Comparison of ENCODE assay signal across 14 cellular contexts in genomic region chr13:24263652-24264051, GRCh38. TPM values are rescaled to one million over a fixed set of nuclear protein-coding genes. Genes with fewer than 3 reads are reported as not detected.
DNase-seq lines count a peak whose midpoint lies in the region; ATAC-seq and TF ChIP-seq lines count a peak whose summit lies in the region.
"Had no signal": no experiment of that assay in that cellular context is flagged by ENCODE, and none has a peak within 500 bp of the region (broad histone marks: within the 10 kb centered on the region; RNA-seq: fewer than 3 reads in every experiment).

No MANE protein-coding gene starts in this region.

- H3K4me1 Mint-ChIP-seq in activated CD4-positive, alpha-beta memory T cell treated with anti-CD3 and anti-CD28 coated beads, Interleukin-2, amount 10 ng/mL, durations not matched to agents 7 days and 5 days: peaks cover 90% of the 10 kb centered on the region

- H3K4me1 ChIP-seq in parathyroid adenoma: peaks cover 24% of the 10 kb centered on the region

- no peak overlapping the region for H3K9ac ChIP-seq in parathyroid adenoma

- peak; percentile 82 for DNase-seq in COLO829 (ENCODE audit: low spot score)
- DNase-seq in activated CD4-positive, alpha-beta memory T cell treated with anti-CD3 and anti-CD28 coated beads, Interleukin-2, amount 10 ng/mL, durations not matched to agents 7 days and 5 days: no peak
- peak; percentile 50 for DNase-seq in epidermal melanocyte (ENCODE audit: insufficient read length, low spot score)
- DNase-seq in NOMO-1 treated with DMSO at 0.1 percent for 48 hours (lab: John Stamatoyannopoulos, UW; ENCODE audit: unreplicated experiment): no peak
- DNase-seq: DMS53; HCEC 1CT; left lung; NCI-H1694 treated with DMSO at 0.1 percent for 48 hours; nucleus accumbens; stimulated activated CD4-positive, alpha-beta T cell treated with anti-CD3 and anti-CD28 coated beads, Interleukin-1b, Interleukin-23, amount 100 ng/mL, for 48 hours; stimulated activated naive B cell treated with anti-CD40 and anti-IgM and Interleukin-4, amounts not matched to agents 10 μg/mL and 1 μg/mL and 100 μg/mL, for 72 hours had no signal

- H3K27me3 Mint-ChIP-seq in activated CD4-positive, alpha-beta memory T cell treated with anti-CD3 and anti-CD28 coated beads, Interleukin-2, amount 10 ng/mL, durations not matched to agents 7 days and 5 days: no peaks in the 10 kb centered on the region
- H3K27me3 Mint-ChIP-seq: stimulated activated naive B cell treated with anti-CD40 and anti-IgM and Interleukin-4, amounts not matched to agents 10 μg/mL and 1 μg/mL and 100 μg/mL, for 72 hours had no signal

- H3K4me3 ChIP-seq in parathyroid adenoma (ENCODE audit: low read depth, low read length): no peak overlapping the region
- H3K4me3 ChIP-seq: left lung had no signal

- H3K36me3 ChIP-seq in parathyroid adenoma (ENCODE audit: control insufficient read depth, insufficient read depth, low read length): no peaks in the 10 kb centered on the region
- H3K36me3 ChIP-seq: left lung had no signal

- CTCF ChIA-PET in activated CD4-positive, alpha-beta memory T cell treated with anti-CD3 and anti-CD28 coated beads, Interleukin-2, amount 10 ng/mL, durations not matched to agents 7 days and 5 days (lab: Charles Lee): interaction anchor here (1.1 to 4.9 kb wide), 5 partner anchors 9 to 243 kb away, joined by 3 to 42 read pairs (median 8); no protein-coding TSS in a partner anchor

- peak overlapping the region; percentile 28 for H3K4me2 ChIP-seq in parathyroid adenoma (ENCODE audit: low read length)

- peak overlapping the region; percentile 42 for H2AFZ ChIP-seq in parathyroid adenoma

- peaks cover 46% of the 10 kb centered on the region for H3K36me3 Mint-ChIP-seq in activated CD4-positive, alpha-beta memory T cell treated with anti-CD3 and anti-CD28 coated beads, Interleukin-2, amount 10 ng/mL, durations not matched to agents 7 days and 5 days (ENCODE audit: low read depth)

- peak overlapping the region; percentile 94 for H3K27ac ChIP-seq in parathyroid adenoma

- H3K79me2 ChIP-seq in parathyroid adenoma: no peaks in the 10 kb centered on the region

- H3K4me3 Mint-ChIP-seq in activated CD4-positive, alpha-beta memory T cell treated with anti-CD3 and anti-CD28 coated beads, Interleukin-2, amount 10 ng/mL, durations not matched to agents 7 days and 5 days: peak overlapping the region; percentile 63
- H3K4me3 Mint-ChIP-seq: stimulated activated naive B cell treated with anti-CD40 and anti-IgM and Interleukin-4, amounts not matched to agents 10 μg/mL and 1 μg/mL and 100 μg/mL, for 72 hours had no signal

- H3K9me3 Mint-ChIP-seq in activated CD4-positive, alpha-beta memory T cell treated with anti-CD3 and anti-CD28 coated beads, Interleukin-2, amount 10 ng/mL, durations not matched to agents 7 days and 5 days: no peaks in the 10 kb centered on the region
- H3K9me3 Mint-ChIP-seq: stimulated activated naive B cell treated with anti-CD40 and anti-IgM and Interleukin-4, amounts not matched to agents 10 μg/mL and 1 μg/mL and 100 μg/mL, for 72 hours had no signal

- ATAC-seq in HG02678 (IDR thresholded peaks at IDR 0.05; ENCODE audit: unreplicated experiment) (no peak), HG03565 (IDR thresholded peaks at IDR 0.05; ENCODE audit: unreplicated experiment) (no peak)
- ATAC-seq: left lung; stimulated activated naive B cell treated with anti-CD40 and anti-IgM and Interleukin-4, amounts not matched to agents 10 μg/mL and 1 μg/mL and 100 μg/mL, for 72 hours had no signal

- POLR2A ChIA-PET in activated CD4-positive, alpha-beta memory T cell treated with anti-CD3 and anti-CD28 coated beads, Interleukin-2, amount 10 ng/mL, durations not matched to agents 7 days and 5 days (lab: Charles Lee): interaction anchor here (1.0 to 19.2 kb wide), 5 partner anchors 4 to 380 kb away, joined by 3 to 715 read pairs (median 3); no protein-coding TSS in a partner anchor

- TF ChIP-seq CTCF in parathyroid adenoma (IDR thresholded peaks at IDR 0.05): no peak

- no peaks in the 10 kb centered on the region for H3K9me3 ChIP-seq in parathyroid adenoma (ENCODE audit: control insufficient read depth, low read length)
- H3K9me3 ChIP-seq: left lung had no signal

- H3K27ac Mint-ChIP-seq in activated CD4-positive, alpha-beta memory T cell treated with anti-CD3 and anti-CD28 coated beads, Interleukin-2, amount 10 ng/mL, durations not matched to agents 7 days and 5 days: peak overlapping the region; percentile 94
- H3K27ac Mint-ChIP-seq: stimulated activated naive B cell treated with anti-CD40 and anti-IgM and Interleukin-4, amounts not matched to agents 10 μg/mL and 1 μg/mL and 100 μg/mL, for 72 hours had no signal

- H3K27me3 ChIP-seq in parathyroid adenoma (ENCODE audit: control insufficient read depth, insufficient read depth, low read length): no peaks in the 10 kb centered on the region
- H3K27me3 ChIP-seq: left lung had no signal

RNA-seq across cellular contexts. Expression of gene C1QTNF9, which starts 45.7 kb away (rescaled TPM):
- total RNA-seq in activated CD4-positive, alpha-beta memory T cell treated with anti-CD3 and anti-CD28 coated beads, Interleukin-2, amount 10 ng/mL, durations not matched to agents 7 days and 5 days: not detected

Comparison
In these comparisons a context has a peak if more than half of its experiments do, and no peak if none do; other contexts are left out.
1. DNase-seq: peak in COLO829 (single experiment) and epidermal melanocyte (single experiment); none in activated CD4-positive, alpha-beta memory T cell treated with anti-CD3 and anti-CD28 coated beads, Interleukin-2, amount 10 ng/mL, durations not matched to agents 7 days and 5 days (single experiment) and NOMO-1 treated with DMSO at 0.1 percent for 48 hours (single experiment).